In the genomic region with DNA sequence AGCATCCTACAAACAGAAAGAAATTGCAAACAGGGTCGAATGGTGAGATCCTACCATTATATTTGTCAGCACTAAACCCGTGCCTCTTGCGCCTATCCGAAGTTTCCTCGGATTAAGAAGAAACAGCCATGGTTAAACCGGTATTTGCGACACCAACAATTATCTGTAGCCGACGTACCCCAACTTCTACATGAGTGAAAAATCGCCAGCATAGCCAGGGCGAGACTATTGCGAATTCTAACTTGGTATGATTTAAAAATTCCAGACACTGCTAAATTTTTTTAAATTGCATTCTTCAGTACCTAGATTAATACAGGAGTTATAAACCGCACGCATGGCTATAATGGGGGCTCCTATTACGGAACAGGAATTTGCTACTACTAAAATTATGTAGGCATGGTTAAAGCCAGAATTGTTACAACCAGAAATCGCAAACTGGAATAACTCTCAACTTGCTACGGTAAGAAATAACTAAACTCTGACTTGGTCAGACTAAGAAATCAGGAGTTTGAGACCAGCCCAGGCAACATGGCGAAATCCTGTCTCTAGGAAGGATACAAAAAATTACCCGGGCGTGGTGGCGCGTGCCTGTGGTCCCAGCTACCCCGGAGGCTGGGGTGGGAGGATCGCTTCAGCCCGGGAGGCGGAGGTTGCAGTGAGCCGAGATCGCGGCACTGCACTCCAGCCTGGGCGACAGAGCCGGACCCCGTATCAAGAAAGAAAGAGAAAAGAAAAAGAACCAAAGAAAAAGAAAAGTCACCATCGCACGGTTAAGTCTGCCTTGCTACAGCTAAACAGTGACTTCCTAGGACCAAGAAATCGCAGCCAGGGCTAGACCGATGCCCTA, we compare ENCODE assay signal across 8 cellular contexts. TPM values are rescaled to one million over a fixed set of nuclear protein-coding genes. Genes with fewer than 3 reads are reported as not detected.
DNase-seq lines count a peak whose midpoint lies in the region; ATAC-seq and TF ChIP-seq lines count a peak whose summit lies in the region.

No MANE protein-coding gene starts in this region.

- H3K4me1 Mint-ChIP-seq in CD4-positive, CD25-positive, alpha-beta regulatory T cell: peaks cover 12 to 55% (median 32%) of the 10 kb centered on the region in 4 donors

- peak; percentile 36 to 74 (median 42) for DNase-seq in CD4-positive, CD25-positive, alpha-beta regulatory T cell
- DNase-seq in MV-4-11 (lab: John Stamatoyannopoulos, UW) (peak; percentile 40), colonic mucosa (peak; percentile 62), AG20443 (ENCODE audit: low spot score) (no peak)
- DNase-seq in activated CD4-positive, alpha-beta T cell treated with anti-CD3 and anti-CD28 coated beads for 1 hour: peak; percentile 37
- peak; percentile 55 to 57 for DNase-seq in stimulated activated CD4-positive, alpha-beta T cell treated with anti-CD3 and anti-CD28 coated beads, Interleukin-4, amount 100 ng/mL, for 4 hours

- peak overlapping the region; percentile 99 to 100 (median 99) for H3K27ac Mint-ChIP-seq in CD4-positive, CD25-positive, alpha-beta regulatory T cell

- H3K4me3 ChIP-seq in CD4-positive, CD25-positive, alpha-beta regulatory T cell (ENCODE audit: low read depth, low read length): peak overlapping the region; percentile 100
- H3K4me3 ChIP-seq in colonic mucosa (peak overlapping the region; percentile 71), liver (ENCODE audit: low read depth in 1 of 3, low read length in 3 of 3) (peak overlapping the region; percentile 74 to 91 (median 82))

- peaks cover 43% of the 10 kb centered on the region for H3K4me1 ChIP-seq in CD4-positive, CD25-positive, alpha-beta regulatory T cell (ENCODE audit: control insufficient read depth, insufficient read depth, low read length, poor library complexity, severe bottlenecking)
- H3K4me1 ChIP-seq in colonic mucosa: peaks cover 14% of the 10 kb centered on the region
- H3K4me1 ChIP-seq in liver (ENCODE audit: control insufficient read depth in 4 of 4, insufficient read depth in 4 of 4, low read length in 3 of 4): peaks cover 2 to 27% (median 17%) of the 10 kb centered on the region in 4 donors

- WGBS in liver: under 1% methylated on average over 36 of the region's 36 CpGs

- ATAC-seq in CD4-positive, CD25-positive, alpha-beta regulatory T cell (ENCODE audit: low read depth in 2 of 2): peak in 1 of 2 donors; percentile 0
- ATAC-seq in GM21515 (IDR thresholded peaks at IDR 0.05; ENCODE audit: unreplicated experiment): peak; percentile 7

- H3K27ac ChIP-seq in CD4-positive, CD25-positive, alpha-beta regulatory T cell (ENCODE audit: insufficient read depth, low read length, poor library complexity, severe bottlenecking): peak overlapping the region; percentile 99
- H3K27ac ChIP-seq in colonic mucosa (peak overlapping the region; percentile 99), liver (ENCODE audit: low read depth in 1 of 2, low read length in 2 of 2) (peak overlapping the region; percentile 95 to 98)

- no peak for TF ChIP-seq RAD21 in liver (IDR thresholded peaks at IDR 0.05)

- peak overlapping the region; percentile 97 to 98 (median 98) for H3K4me3 Mint-ChIP-seq in CD4-positive, CD25-positive, alpha-beta regulatory T cell

- peaks cover 0 to 2% (median 0%) of the 10 kb centered on the region in 7 donors for H3K9me3 Mint-ChIP-seq in CD4-positive, CD25-positive, alpha-beta regulatory T cell

- no peak for TF ChIP-seq CTCF in colonic mucosa (IDR thresholded peaks at IDR 0.05)
- TF ChIP-seq CTCF in liver (IDR thresholded peaks at IDR 0.05; ENCODE audit: low read depth, low read length, missing input control): no peak

- peaks cover 5% of the 10 kb centered on the region for H3K36me3 ChIP-seq in CD4-positive, CD25-positive, alpha-beta regulatory T cell (ENCODE audit: control insufficient read depth, insufficient read depth, low read length)
- no peaks in the 10 kb centered on the region for H3K36me3 ChIP-seq in colonic mucosa
- H3K36me3 ChIP-seq in liver (ENCODE audit: control insufficient read depth in 4 of 4, insufficient read depth in 3 of 4, low read depth in 1 of 4, low read length in 3 of 4): peaks cover 0 to 3% (median 2%) of the 10 kb centered on the region in 4 donors

- H3K27me3 Mint-ChIP-seq in CD4-positive, CD25-positive, alpha-beta regulatory T cell: peaks cover 6% of the 10 kb centered on the region

- H3K9me3 ChIP-seq in CD4-positive, CD25-positive, alpha-beta regulatory T cell (ENCODE audit: control insufficient read depth in 2 of 2, low read length in 2 of 2): no peaks in the 10 kb centered on the region
- no peaks in the 10 kb centered on the region for H3K9me3 ChIP-seq in colonic mucosa
- no peaks in the 10 kb centered on the region for H3K9me3 ChIP-seq in liver (ENCODE audit: control insufficient read depth in 4 of 4, low read length in 3 of 4)

- H3K36me3 Mint-ChIP-seq in CD4-positive, CD25-positive, alpha-beta regulatory T cell: peaks cover 12% of the 10 kb centered on the region

- intact Hi-C loops in colonic mucosa (cut with DNase I): no loop called here

- no peaks in the 10 kb centered on the region for H3K27me3 ChIP-seq in CD4-positive, CD25-positive, alpha-beta regulatory T cell (ENCODE audit: control insufficient read depth, insufficient read depth, low read length)
- H3K27me3 ChIP-seq in colonic mucosa (no peaks in the 10 kb centered on the region), liver (ENCODE audit: control insufficient read depth in 4 of 4, insufficient read depth in 4 of 4, low read length in 3 of 4) (no peaks in the 10 kb centered on the region)

- H3K9ac ChIP-seq in colonic mucosa (ENCODE audit: low read depth in 2 of 2, low read length in 2 of 2) (peak overlapping the region; percentile 98 to 99), liver (ENCODE audit: low read depth in 1 of 2, low read length in 2 of 2) (peak overlapping the region; percentile 98 to 100)

TF ChIP-seq in liver, 16 proteins besides CTCF, POLR2A, EP300 and RAD21:
- TF ChIP-seq NR2F2 (IDR thresholded peaks at IDR 0.05) (no peak), JUND (IDR thresholded peaks at IDR 0.05) (peak in 1 of 2 donors; percentile 15), YY1 (IDR thresholded peaks at IDR 0.05) (peak; percentile 70)

RNA-seq across cellular contexts. Expression of gene ANXA2R, which starts 25.5 kb away (rescaled TPM):
- total RNA-seq in CD4-positive, CD25-positive, alpha-beta regulatory T cell: 38.7 TPM
- polyA plus RNA-seq in CD4-positive, CD25-positive, alpha-beta regulatory T cell: 10 to 100 TPM; 35.8 to 69.7 (median 55.7) TPM
- total RNA-seq in colonic mucosa (1 to 10 TPM; 1.1 to 1.3 TPM), liver (1 to 10 TPM in 1 of 2 donors, under 1 TPM in 1; 0.84 to 2.0 TPM)
- under 1 TPM; 0.49 to 0.58 TPM for polyA plus RNA-seq in liver

RNA-seq across cellular contexts. Expression of gene ZNF131, which starts 55.1 kb away (rescaled TPM):
- total RNA-seq in CD4-positive, CD25-positive, alpha-beta regulatory T cell: 77.9 TPM
- 10 to 100 TPM; 41.4 to 62.6 (median 53.8) TPM for polyA plus RNA-seq in CD4-positive, CD25-positive, alpha-beta regulatory T cell
- total RNA-seq in colonic mucosa: 10 to 100 TPM; 21.8 to 23.5 TPM
- total RNA-seq in liver: 10 to 100 TPM; 16.6 to 18.8 TPM
- polyA plus RNA-seq in liver: 10 to 100 TPM in 1 of 2 donors, 1 to 10 TPM in 1; 7.4 to 10.9 TPM

Comparison
In these comparisons a context has a peak if more than half of its experiments do, and no peak if none do; other contexts are left out.
1. RNA of gene ANXA2R, which starts 25.5 kb away (total RNA-seq): 38.7 TPM in CD4-positive, CD25-positive, alpha-beta regulatory T cell (single experiment); 0.84 to 2.0 TPM in liver and 1.1 to 1.3 TPM in colonic mucosa; every median in the first group is over 10 times any median in the second.
2. Peak in every context shown above with its lines, with median percentiles within 50 percentile points of each other: H3K27ac ChIP-seq and H3K4me3 ChIP-seq.